In genomic region chr19:46860125-46860845, GRCh38 we compare ENCODE assay signal across 1 cellular context.
A peak's percentile ranks its signal among the peaks of the same experiment; 100 is the strongest.
TF ChIP-seq lines count a peak whose summit lies in the region.

No MANE protein-coding gene starts in this region.

TF ChIP-seq in GM12878, 131 proteins besides CTCF, POLR2A, EP300 and RAD21 (continued from another document and continues in another):
- TF ChIP-seq PRDM15 (CRISPR knock-in tag; IDR thresholded peaks at IDR 0.05) = no peak
- TF ChIP-seq MLLT1 (IDR thresholded peaks at IDR 0.05) = no peak
- peak; percentile 75 for TF ChIP-seq DPF2 (IDR thresholded peaks at IDR 0.05)
- no peak for TF ChIP-seq BCL11A (IDR thresholded peaks at IDR 0.05; ENCODE audit: low read depth, low read length)
- TF ChIP-seq ZSCAN29 (IDR thresholded peaks at IDR 0.05) = no peak
- TF ChIP-seq MTA3 (IDR thresholded peaks at IDR 0.05; ENCODE audit: borderline replicate concordance, low read length) = no peak
- no peak for TF ChIP-seq KAT2A (conservative IDR thresholded peaks at IDR 0.05; ENCODE audit: control insufficient read depth, low read depth, low read length)
- peak; percentile 37; the same call in 1 of the 2 replicates for TF ChIP-seq GATAD2B (conservative IDR thresholded peaks at IDR 0.05; ENCODE audit: low read depth)
- TF ChIP-seq CUX1 (IDR thresholded peaks at IDR 0.05; ENCODE audit: insufficient replicate concordance, low read depth, low read length) = no peak
- no peak for TF ChIP-seq IRF4 (IDR thresholded peaks at IDR 0.05; ENCODE audit: low read depth, low read length)
- no peak for TF ChIP-seq CEBPZ (IDR thresholded peaks at IDR 0.05; ENCODE audit: low read depth, low read length)
- TF ChIP-seq SMAD1 (IDR thresholded peaks at IDR 0.05; ENCODE audit: low read depth, partially characterized antibody) = no peak
- TF ChIP-seq PAX5 (IDR thresholded peaks at IDR 0.05; ENCODE audit: borderline replicate concordance, low read depth, low read length) = no peak
- TF ChIP-seq SRF (IDR thresholded peaks at IDR 0.05; ENCODE audit: low read depth in 2 of 2, low read length in 2 of 2) = no peak
- TF ChIP-seq SREBF1 (IDR thresholded peaks at IDR 0.05; ENCODE audit: low read length) = no peak
- TF ChIP-seq STAT3 (IDR thresholded peaks at IDR 0.05; ENCODE audit: low read depth, low read length) = no peak
- TF ChIP-seq ZZZ3 (IDR thresholded peaks at IDR 0.05; ENCODE audit: control insufficient read depth, insufficient read length, low read depth) = no peak
- no peak for TF ChIP-seq E2F4 (IDR thresholded peaks at IDR 0.05; ENCODE audit: low read depth, low read length)
- no peak for TF ChIP-seq ASH2L (IDR thresholded peaks at IDR 0.05; ENCODE audit: borderline replicate concordance, low read depth)
- TF ChIP-seq REST (IDR thresholded peaks at IDR 0.05; ENCODE audit: low read depth, low read length) = no peak
- no peak for TF ChIP-seq RBBP5 (conservative IDR thresholded peaks at IDR 0.05)
- peak; percentile 67; the same call in 1 of the 2 replicates for TF ChIP-seq CBFB (IDR thresholded peaks at IDR 0.05; ENCODE audit: low read depth)
- TF ChIP-seq HDAC2 (IDR thresholded peaks at IDR 0.05) = no peak
- TF ChIP-seq MEF2A (IDR thresholded peaks at IDR 0.05; ENCODE audit: insufficient read depth, low read depth, low read length) = no peak
- peak; percentile 77 for TF ChIP-seq TAF1 (IDR thresholded peaks at IDR 0.05; ENCODE audit: borderline replicate concordance, low read depth, low read length)
- TF ChIP-seq CHD1 (IDR thresholded peaks at IDR 0.05; ENCODE audit: low read depth, low read length) = no peak
- no peak for TF ChIP-seq RELB (IDR thresholded peaks at IDR 0.05; ENCODE audit: low read depth)
- peak; percentile 63 for TF ChIP-seq SMAD5 (IDR thresholded peaks at IDR 0.05; ENCODE audit: low read depth)
- TF ChIP-seq WRNIP1 (IDR thresholded peaks at IDR 0.05; ENCODE audit: borderline replicate concordance, low read depth, low read length) = no peak
- no peak for TF ChIP-seq ZNF217 (IDR thresholded peaks at IDR 0.05)
- no peak for TF ChIP-seq ZNF592 (IDR thresholded peaks at IDR 0.05)
